Comparison of ENCODE assay signal across 16 cellular contexts in genomic region chr4:143668930-143669553, GRCh38. TPM values are rescaled to one million over a fixed set of nuclear protein-coding genes. Genes with fewer than 3 reads are reported as not detected.
DNase-seq lines count a peak whose midpoint lies in the region; ATAC-seq and TF ChIP-seq lines count a peak whose summit lies in the region.
"Had no signal": no experiment of that assay in that cellular context is flagged by ENCODE, and none has a peak within 500 bp of the region (broad histone marks: within the 10 kb centered on the region; RNA-seq: fewer than 3 reads in every experiment).

No MANE protein-coding gene starts in this region.

- peak; percentile 33 for DNase-seq in GM12864 (ENCODE audit: low read depth)
- no peak for DNase-seq in NK-92 (lab: John Stamatoyannopoulos, UW; ENCODE audit: unreplicated experiment)
- DNase-seq in hepatocyte (ENCODE audit: low spot score), result no peak
- no peak for DNase-seq in effector memory CD8-positive, alpha-beta T cell
- no peak for DNase-seq in C1 segment of cervical spinal cord (lab: John Stamatoyannopoulos, UW)
- DNase-seq: activated CD4-positive, alpha-beta T cell treated with anti-CD3 and anti-CD28 coated beads, Interleukin-2, amount 50 U/mL, for 1 hour; colonic mucosa; NCI-H524 treated with DMSO at 0.1 percent for 48 hours; stimulated activated CD4-positive, alpha-beta T cell treated with anti-CD3 and anti-CD28 coated beads, Interleukin-12 subunit alpha, Interleukin-12 subunit beta, amount 100 ng/mL, for 4 hours had no signal

- H3K9me3 ChIP-seq in hepatocyte (ENCODE audit: low read depth), result no peaks in the 10 kb centered on the region
- H3K9me3 ChIP-seq: colonic mucosa had no signal

- no peaks in the 10 kb centered on the region for H3K9me2 ChIP-seq in hepatocyte (replicated peaks; ENCODE audit: insufficient read depth)

- peaks cover 0 to 6% of the 10 kb centered on the region in 2 donors for H3K9me3 Mint-ChIP-seq in effector memory CD8-positive, alpha-beta T cell

- H3K27me3 ChIP-seq in hepatocyte, result no peaks in the 10 kb centered on the region
- H3K27me3 ChIP-seq: colonic mucosa had no signal

- ATAC-seq in GM19372 (IDR thresholded peaks at IDR 0.05; ENCODE audit: low read depth, unreplicated experiment) (peak; percentile 91), HG02678 (IDR thresholded peaks at IDR 0.05; ENCODE audit: unreplicated experiment) (peak; percentile 96), HG03378 (IDR thresholded peaks at IDR 0.05; ENCODE audit: unreplicated experiment) (peak; percentile 99)
- ATAC-seq in effector memory CD8-positive, alpha-beta T cell (replicated peaks), result no peak

- WGBS in hepatocyte (ENCODE audit: low lambda C conversion rate, missing lambda C conversion rate), result 97% methylated on average over 9 of the region's 9 CpGs

- H3K4me1 Mint-ChIP-seq in effector memory CD8-positive, alpha-beta T cell (ENCODE audit: low read depth in 2 of 2), result no peaks in the 10 kb centered on the region

- H3K36me3 ChIP-seq in hepatocyte (replicated peaks; ENCODE audit: insufficient read depth, low read depth), result no peaks in the 10 kb centered on the region
- H3K36me3 ChIP-seq: colonic mucosa had no signal

- no peak overlapping the region for H3K27ac ChIP-seq in hepatocyte
- H3K27ac ChIP-seq: colonic mucosa had no signal

- no peak overlapping the region for H2AFZ ChIP-seq in hepatocyte

- no peak overlapping the region for H3K4me3 Mint-ChIP-seq in effector memory CD8-positive, alpha-beta T cell
- H3K4me3 Mint-ChIP-seq: activated naive CD8-positive, alpha-beta T cell had no signal

- H3K4me2 ChIP-seq in hepatocyte, result no peak overlapping the region

- H4K20me1 ChIP-seq in hepatocyte (ENCODE audit: insufficient read depth, poor library complexity, severe bottlenecking), result no peaks in the 10 kb centered on the region

- no peaks in the 10 kb centered on the region for H3K79me2 ChIP-seq in hepatocyte

- H3K36me3 Mint-ChIP-seq in effector memory CD8-positive, alpha-beta T cell (ENCODE audit: insufficient read depth), result no peaks in the 10 kb centered on the region

- TF ChIP-seq CTCF in GM12864 (IDR thresholded peaks at IDR 0.05; ENCODE audit: low read depth, low read length, missing control alignments) (no peak), hepatocyte (IDR thresholded peaks at IDR 0.05; ENCODE audit: poor library complexity) (no peak)

- no peak overlapping the region for H3K27ac Mint-ChIP-seq in effector memory CD8-positive, alpha-beta T cell
- H3K27ac Mint-ChIP-seq: activated naive CD8-positive, alpha-beta T cell had no signal

- no peak overlapping the region for H3K4me3 ChIP-seq in GM12864 (ENCODE audit: low read depth, low read length)
- no peak overlapping the region for H3K4me3 ChIP-seq in hepatocyte
- H3K4me3 ChIP-seq: colonic mucosa had no signal

- no peaks in the 10 kb centered on the region for H3K4me1 ChIP-seq in hepatocyte (ENCODE audit: insufficient read depth)
- H3K4me1 ChIP-seq: colonic mucosa had no signal

- no peaks in the 10 kb centered on the region for H3K27me3 Mint-ChIP-seq in effector memory CD8-positive, alpha-beta T cell
- H3K27me3 Mint-ChIP-seq: activated naive CD8-positive, alpha-beta T cell had no signal

RNA-seq across cellular contexts. Expression of gene FREM3, which starts 31.4 kb away (rescaled TPM):
- total RNA-seq in hepatocyte, result 0.20 and 0.23 TPM in 2 replicates
- polyA plus RNA-seq in hepatocyte, result 0.64 TPM in 1 of 2 replicates, not detected in the other
- total RNA-seq: fibroblast of villous mesenchyme, kidney epithelial cell had no signal
- polyA plus RNA-seq: AG04450 had no signal
